Comparison of ENCODE assay signal across 1 cellular context in genomic region chr7:76394962-76395361, GRCh38.
TF ChIP-seq lines count a peak whose summit lies in the region.

No MANE protein-coding gene starts in this region.

TF ChIP-seq in neural cell, 6 proteins besides CTCF, POLR2A, EP300 and RAD21 (continued from another document):
- no peak for TF ChIP-seq REST (IDR thresholded peaks at IDR 0.05; ENCODE audit: borderline replicate concordance)
